28 cellular contexts compared by ENCODE assay signal in the genomic region with DNA sequence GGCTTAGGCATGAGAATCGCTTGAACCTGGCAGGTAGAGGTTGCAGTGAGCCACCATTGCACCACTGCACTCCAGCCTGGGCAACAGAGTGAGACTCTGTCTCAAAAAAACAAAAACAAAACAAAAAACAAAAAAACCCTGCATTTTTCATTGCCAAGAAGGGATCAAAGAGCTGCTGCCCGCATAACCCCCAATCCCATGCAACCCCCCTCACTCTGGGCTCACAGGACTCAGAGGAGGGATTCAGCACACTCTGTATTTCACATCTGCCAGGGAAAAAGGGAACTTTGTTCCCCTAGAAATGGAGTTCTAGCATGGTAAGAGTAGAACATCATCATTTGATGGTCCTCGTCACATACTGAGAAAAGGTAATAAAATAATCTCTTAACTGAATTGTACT.
"Had no signal": no experiment of that assay in that cellular context is flagged by ENCODE, and none has a peak within 500 bp of the region (broad histone marks: within the 10 kb centered on the region; RNA-seq: fewer than 3 reads in every experiment).

No MANE protein-coding gene starts in this region.

- H3K9me3 Mint-ChIP-seq: activated CD4-positive, alpha-beta memory T cell treated with anti-CD3 and anti-CD28 coated beads, Interleukin-2, amount 10 ng/mL, durations not matched to agents 7 days and 5 days; activated naive CD4-positive, alpha-beta T cell treated with anti-CD3 and anti-CD28 coated beads, Interleukin-2, amount 10 ng/mL, durations not matched to agents 7 days and 5 days; activated naive CD8-positive, alpha-beta T cell treated with anti-CD3 and anti-CD28 coated beads, Interleukin-2, amount 50 U/mL, for 24 hours; central memory CD8-positive, alpha-beta T cell; IgD-negative memory B cell had no signal

- H3K27me3 ChIP-seq: brain microvascular endothelial cell, SJCRH30 had no signal

- DNase-seq: activated CD4-positive, alpha-beta memory T cell treated with anti-CD3 and anti-CD28 coated beads, Interleukin-2, amount 10 ng/mL, durations not matched to agents 7 days and 5 days; activated CD4-positive, alpha-beta T cell treated with anti-CD3 and anti-CD28 coated beads for 1 hour; activated CD4-positive, alpha-beta T cell treated with anti-CD3 and anti-CD28 coated beads for 48 hours; activated CD4-positive, CD25-positive, alpha-beta regulatory T cell; activated CD8-positive, alpha-beta memory T cell treated with anti-CD3 and anti-CD28 coated beads for 24 hours; activated CD8-positive, alpha-beta memory T cell treated with anti-CD3 and anti-CD28 coated beads, Interleukin-2, amount 10 ng/mL, durations not matched to agents 7 days and 5 days; activated CD8-positive, alpha-beta memory T cell treated with anti-CD3 and anti-CD28 coated beads, Interleukin-2, amount 50 U/mL, for 48 hours; activated effector memory CD4-positive, alpha-beta T cell treated with Interleukin-2 at 50 U/mL for 16 hours; activated naive CD4-positive, alpha-beta T cell treated with anti-CD3 and anti-CD28 coated beads, Interleukin-2, amount 10 ng/mL, durations not matched to agents 7 days and 5 days; activated naive CD8-positive, alpha-beta T cell treated with anti-CD3 and anti-CD28 coated beads, Interleukin-2, amount 50 U/mL, for 24 hours; activated T-cell treated with anti-CD3 and anti-CD28 coated beads, Interleukin-2, amount 50 U/mL, for 48 hours; aorta; brain microvascular endothelial cell; Karpas-422; KBM-7; NCI-H1694; NCI-H2107; NCI-H226; NCI-H446 treated with DMSO at 0.1 percent for 48 hours; NCI-H524; SJCRH30; T1000; WERI-Rb-1 had no signal

- H3K27me3 Mint-ChIP-seq: activated CD4-positive, alpha-beta memory T cell treated with anti-CD3 and anti-CD28 coated beads, Interleukin-2, amount 10 ng/mL, durations not matched to agents 7 days and 5 days; activated CD8-positive, alpha-beta memory T cell treated with anti-CD3 and anti-CD28 coated beads, Interleukin-2, amount 10 ng/mL, durations not matched to agents 7 days and 5 days; activated naive CD4-positive, alpha-beta T cell treated with anti-CD3 and anti-CD28 coated beads, Interleukin-2, amount 10 ng/mL, durations not matched to agents 7 days and 5 days; activated naive CD8-positive, alpha-beta T cell; activated naive CD8-positive, alpha-beta T cell treated with anti-CD3 and anti-CD28 coated beads, Interleukin-2, amount 50 U/mL, for 24 hours; central memory CD8-positive, alpha-beta T cell; IgD-negative memory B cell had no signal

- H3K9me3 ChIP-seq: SJCRH30 had no signal

- H3K4me3 Mint-ChIP-seq: activated CD4-positive, alpha-beta memory T cell treated with anti-CD3 and anti-CD28 coated beads, Interleukin-2, amount 10 ng/mL, durations not matched to agents 7 days and 5 days; activated CD8-positive, alpha-beta memory T cell treated with anti-CD3 and anti-CD28 coated beads, Interleukin-2, amount 10 ng/mL, durations not matched to agents 7 days and 5 days; activated naive CD4-positive, alpha-beta T cell treated with anti-CD3 and anti-CD28 coated beads, Interleukin-2, amount 10 ng/mL, durations not matched to agents 7 days and 5 days; activated naive CD8-positive, alpha-beta T cell; activated naive CD8-positive, alpha-beta T cell treated with anti-CD3 and anti-CD28 coated beads, Interleukin-2, amount 50 U/mL, for 24 hours; central memory CD8-positive, alpha-beta T cell; IgD-negative memory B cell had no signal

- H3K27ac Mint-ChIP-seq: activated CD4-positive, alpha-beta memory T cell treated with anti-CD3 and anti-CD28 coated beads, Interleukin-2, amount 10 ng/mL, durations not matched to agents 7 days and 5 days; activated CD8-positive, alpha-beta memory T cell treated with anti-CD3 and anti-CD28 coated beads, Interleukin-2, amount 10 ng/mL, durations not matched to agents 7 days and 5 days; activated naive CD4-positive, alpha-beta T cell treated with anti-CD3 and anti-CD28 coated beads, Interleukin-2, amount 10 ng/mL, durations not matched to agents 7 days and 5 days; activated naive CD8-positive, alpha-beta T cell; IgD-negative memory B cell had no signal

- H3K36me3 Mint-ChIP-seq: IgD-negative memory B cell had no signal

- H3K4me3 ChIP-seq: SJCRH30, SK-N-MC had no signal

- H3K4me1 ChIP-seq: SJCRH30 had no signal

- H3K36me3 ChIP-seq: brain microvascular endothelial cell, WERI-Rb-1 had no signal

- H3K27ac ChIP-seq: brain microvascular endothelial cell, SJCRH30, SK-N-MC, WERI-Rb-1 had no signal

- ATAC-seq: activated CD8-positive, alpha-beta memory T cell treated with anti-CD3 and anti-CD28 coated beads, Interleukin-2, amount 10 ng/mL, durations not matched to agents 7 days and 5 days; activated naive CD8-positive, alpha-beta T cell treated with anti-CD3 and anti-CD28 coated beads, Interleukin-2, amount 50 U/mL, for 24 hours; Panc1 had no signal

- H3K4me1 Mint-ChIP-seq: central memory CD8-positive, alpha-beta T cell; IgD-negative memory B cell had no signal
